8 cellular contexts compared by ENCODE assay signal in genomic region chr7:120950026-120950538, GRCh38. TPM values are rescaled to one million over a fixed set of nuclear protein-coding genes. Genes with fewer than 3 reads are reported as not detected.
DNase-seq lines count a peak whose midpoint lies in the region; ATAC-seq and TF ChIP-seq lines count a peak whose summit lies in the region.

No MANE protein-coding gene starts in this region.

- H3K9me3 Mint-ChIP-seq in chondrocyte (ENCODE audit: low read depth) = no peaks in the 10 kb centered on the region
- no peaks in the 10 kb centered on the region for H3K9me3 Mint-ChIP-seq in natural killer cell treated with Interleukin-12 subunit alpha and Interleukin-12 subunit beta and Interleukin-15 and Interleukin-18, amount 100 ng/mL, for 72 hours

- no peaks in the 10 kb centered on the region; the same call in 1 of the 2 replicates for H3K4me1 ChIP-seq in BE2C

- peaks cover 6% of the 10 kb centered on the region for H3K27me3 Mint-ChIP-seq in chondrocyte (ENCODE audit: low read depth)
- H3K27me3 Mint-ChIP-seq in natural killer cell treated with Interleukin-12 subunit alpha and Interleukin-12 subunit beta and Interleukin-15 and Interleukin-18, amount 100 ng/mL, for 72 hours = peaks cover 6 to 10% of the 10 kb centered on the region in 2 donors

- peaks cover 12% of the 10 kb centered on the region for H3K27me3 ChIP-seq in BE2C

- H3K27ac Mint-ChIP-seq in chondrocyte (ENCODE audit: unreplicated experiment) = peak overlapping the region; percentile 100
- peak overlapping the region; percentile 94 to 98 for H3K27ac Mint-ChIP-seq in natural killer cell treated with Interleukin-12 subunit alpha and Interleukin-12 subunit beta and Interleukin-15 and Interleukin-18, amount 100 ng/mL, for 72 hours

- H3K4me3 ChIP-seq in BE2C (ENCODE audit: low read depth, low read length) = peak overlapping the region; percentile 94

- peaks cover 16% of the 10 kb centered on the region for H3K4me1 Mint-ChIP-seq in chondrocyte (ENCODE audit: low read depth)
- H3K4me1 Mint-ChIP-seq in natural killer cell treated with Interleukin-12 subunit alpha and Interleukin-12 subunit beta and Interleukin-15 and Interleukin-18, amount 100 ng/mL, for 72 hours (ENCODE audit: low read depth in 2 of 2) = peaks cover 14 to 19% of the 10 kb centered on the region in 2 donors

- H3K27ac ChIP-seq in KOPT-K1 (ENCODE audit: low read depth, low read length, poor library complexity, severe bottlenecking) = peak overlapping the region; percentile 95

- no peaks in the 10 kb centered on the region for H3K9me3 ChIP-seq in BE2C
- no peaks in the 10 kb centered on the region for H3K9me3 ChIP-seq in KOPT-K1 (ENCODE audit: insufficient read depth, low read length, poor library complexity, severe bottlenecking)

- no peak for DNase-seq in BE2C
- DNase-seq in chondrocyte (ENCODE audit: low spot score) = no peak
- DNase-seq in natural killer cell treated with Interleukin-12 subunit alpha and Interleukin-12 subunit beta and Interleukin-15 and Interleukin-18, amount 100 ng/mL, for 72 hours (ENCODE audit: low spot score) = no peak
- DNase-seq in EL = no peak
- DNase-seq in stimulated activated CD4-positive, alpha-beta T cell treated with anti-CD3 and anti-CD28 coated beads, Interleukin-1b, Interleukin-23, amount 100 ng/mL, for 48 hours = no peak
- DNase-seq in NCI-H1092 treated with DMSO at 0.1 percent for 48 hours (lab: John Stamatoyannopoulos, UW) = no peak

- peak overlapping the region; percentile 92 for H3K4me3 Mint-ChIP-seq in chondrocyte (ENCODE audit: unreplicated experiment)
- peak overlapping the region; percentile 92 for H3K4me3 Mint-ChIP-seq in natural killer cell treated with Interleukin-12 subunit alpha and Interleukin-12 subunit beta and Interleukin-15 and Interleukin-18, amount 100 ng/mL, for 72 hours

- ATAC-seq in natural killer cell treated with Interleukin-12 subunit alpha and Interleukin-12 subunit beta and Interleukin-15 and Interleukin-18, amount 100 ng/mL, for 72 hours = no peak
- ATAC-seq in HG03097 (IDR thresholded peaks at IDR 0.05; ENCODE audit: low FRiP score, unreplicated experiment) = no peak

- H3K36me3 Mint-ChIP-seq in chondrocyte (ENCODE audit: low read depth) = peaks cover 2% of the 10 kb centered on the region
- peaks cover 6% of the 10 kb centered on the region for H3K36me3 Mint-ChIP-seq in natural killer cell treated with Interleukin-12 subunit alpha and Interleukin-12 subunit beta and Interleukin-15 and Interleukin-18, amount 100 ng/mL, for 72 hours

- H3K36me3 ChIP-seq in BE2C (peaks cover 10% of the 10 kb centered on the region), KOPT-K1 (ENCODE audit: insufficient read depth, low read length) (peaks cover 20% of the 10 kb centered on the region)

- no peak for TF ChIP-seq CTCF in BE2C (IDR thresholded peaks at IDR 0.05; ENCODE audit: low read depth, low read length)
- TF ChIP-seq CTCF in chondrocyte (IDR thresholded peaks at IDR 0.05) = no peak

RNA-seq across cellular contexts. Expression of gene ING3, which starts 0.5 kb away (rescaled TPM):
- polyA plus RNA-seq in BE2C (2012; ENCODE audit: insufficient read depth, insufficient read length, low read depth) = 7.6 TPM
- 14.2 to 18.6 TPM (median 17.4 TPM) in 3 replicates for total RNA-seq in chondrocyte
- 10 to 100 TPM; 20.3 to 32.2 TPM for total RNA-seq in natural killer cell treated with Interleukin-12 subunit alpha and Interleukin-12 subunit beta and Interleukin-15 and Interleukin-18, amount 100 ng/mL, for 72 hours

RNA-seq across cellular contexts. Expression of gene CPED1, which starts 38.4 kb away (rescaled TPM):
- polyA plus RNA-seq in BE2C (2012; ENCODE audit: insufficient read depth, insufficient read length, low read depth) = 0.99 TPM
- total RNA-seq in chondrocyte = 2.8 to 4.9 TPM (median 4.0 TPM) in 3 replicates
- not detected for total RNA-seq in natural killer cell treated with Interleukin-12 subunit alpha and Interleukin-12 subunit beta and Interleukin-15 and Interleukin-18, amount 100 ng/mL, for 72 hours
